Comparison of ENCODE assay signal across 14 cellular contexts in the genomic region with DNA sequence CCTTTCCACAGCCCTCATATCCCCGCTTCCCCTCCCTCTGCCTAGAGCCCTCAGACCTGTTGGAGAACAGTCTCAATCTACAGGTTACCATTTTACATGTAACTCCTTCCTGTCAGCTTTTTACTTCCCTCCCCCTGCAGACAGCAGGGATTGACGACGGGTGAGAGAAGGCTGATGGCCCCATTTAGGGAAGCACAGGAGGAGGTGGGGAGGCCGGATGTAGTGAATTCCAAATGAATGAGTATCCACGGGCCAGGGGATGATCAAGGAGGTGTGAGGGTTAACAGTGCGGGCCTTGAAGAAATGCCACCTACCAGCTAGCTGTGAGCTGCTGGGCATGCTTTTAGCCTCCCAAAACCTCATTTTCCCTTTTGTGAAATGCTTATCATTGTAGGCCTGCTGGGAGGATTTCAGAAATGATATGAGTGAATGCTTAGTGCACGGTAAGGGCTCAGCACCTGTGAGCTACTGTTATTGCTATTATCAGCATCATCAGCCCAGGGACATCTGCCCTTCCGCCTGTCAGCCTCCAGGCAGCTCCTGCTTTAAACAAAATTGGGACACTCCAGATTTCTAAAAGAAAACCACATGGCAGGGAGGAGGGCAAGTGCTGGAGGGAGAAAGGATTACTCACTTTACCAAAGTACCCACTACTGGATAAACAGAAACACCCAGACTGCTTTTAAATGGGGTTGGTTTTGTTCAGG. TPM values are rescaled to one million over a fixed set of nuclear protein-coding genes. Genes with fewer than 3 reads are reported as not detected.
DNase-seq lines count a peak whose midpoint lies in the region; ATAC-seq, FAIRE-seq and TF ChIP-seq lines count a peak whose summit lies in the region.
"Had no signal": no experiment of that assay in that cellular context is flagged by ENCODE, and none has a peak within 500 bp of the region (broad histone marks: within the 10 kb centered on the region; RNA-seq: fewer than 3 reads in every experiment).

No MANE protein-coding gene starts in this region.

- DNase-seq in HCEC 1CT (peak; percentile 84), PC-9 (peak; percentile 50 to 90), esophagus muscularis mucosa (ENCODE audit: extremely low spot score) (peak; percentile 78), left ventricle myocardium superior (no peak), heart left ventricle (no peak), HTR-8/SVneo (ENCODE audit: insufficient read length, low spot score) (no peak), caudate nucleus (lab: John Stamatoyannopoulos, UW) (no peak)
- DNase-seq: cortex of kidney; NCI-H2081 treated with DMSO at 0.1 percent for 48 hours; nephron progenitor cell; stimulated activated CD4-positive, alpha-beta T cell treated with anti-CD3 and anti-CD28 coated beads, Interleukin-1b, Interleukin-23, amount 100 ng/mL, for 48 hours; T-helper 17 cell; testis had no signal

- H2AFZ ChIP-seq in PC-9 = no peak overlapping the region

- 58% methylated on average over 8 of the region's 8 CpGs for WGBS in esophagus muscularis mucosa
- WGBS in heart left ventricle, 4 donors = 49 to 59% (median 55%) methylated on average over 8 of the region's 8 CpGs

- peaks cover 32% of the 10 kb centered on the region for H3F3A ChIP-seq in PC-9 (ENCODE audit: insufficient read depth, low read depth)

- H3K79me2 ChIP-seq in PC-9 (ENCODE audit: low read depth) = no peaks in the 10 kb centered on the region

- H3K4me1 ChIP-seq in PC-9 (replicated peaks; ENCODE audit: insufficient read depth) (peaks cover 76% of the 10 kb centered on the region), esophagus muscularis mucosa (peaks cover 25 to 53% (median 34%) of the 10 kb centered on the region in 4 donors), skeletal muscle satellite cell (ENCODE audit: control insufficient read depth, insufficient read depth, low read length) (peaks cover 45% of the 10 kb centered on the region), heart left ventricle (peaks cover 0 to 24% (median 13%) of the 10 kb centered on the region in 12 donors)
- H3K4me1 ChIP-seq: testis had no signal

- no TSS peak for BruUV-seq in PC-9 (replicated peaks; lab: Mats Ljungman, UMichigan)

- H3K27me3 ChIP-seq in PC-9 (ENCODE audit: insufficient read depth, low read depth) (no peaks in the 10 kb centered on the region), esophagus muscularis mucosa (no peaks in the 10 kb centered on the region), skeletal muscle satellite cell (ENCODE audit: control insufficient read depth, insufficient read depth, low read length) (no peaks in the 10 kb centered on the region), heart left ventricle (no peaks in the 10 kb centered on the region)
- H3K27me3 ChIP-seq: testis had no signal

- TF ChIP-seq POLR2A in esophagus muscularis mucosa (IDR thresholded peaks at IDR 0.05; ENCODE audit: low read depth) (no peak), heart left ventricle (IDR thresholded peaks at IDR 0.05) (no peak)

- peak overlapping the region; percentile 57 for H3K4me2 ChIP-seq in PC-9
- peak overlapping the region; percentile 65 for H3K4me2 ChIP-seq in skeletal muscle satellite cell (ENCODE audit: low read length)

- POLR2A ChIA-PET in PC-9 (lab: Charles Lee; ENCODE audit: unreplicated experiment) = no interaction called here

- CTCF ChIA-PET in PC-9 (lab: Charles Lee) = interaction anchor here (0.6 to 0.9 kb wide), 2 partner anchors 17 to 1688 kb away, joined by 3 read pairs; no protein-coding TSS in a partner anchor

- H3K9ac ChIP-seq in skeletal muscle satellite cell (ENCODE audit: low read depth, low read length) = no peak overlapping the region

- H3K36me3 ChIP-seq in PC-9 (ENCODE audit: low read depth) (no peaks in the 10 kb centered on the region), esophagus muscularis mucosa (no peaks in the 10 kb centered on the region), skeletal muscle satellite cell (ENCODE audit: insufficient read depth, low read length) (no peaks in the 10 kb centered on the region), heart left ventricle (no peaks in the 10 kb centered on the region)

- no peaks in the 10 kb centered on the region for H4K20me1 ChIP-seq in PC-9 (ENCODE audit: insufficient read depth)

- H3K9me2 ChIP-seq in PC-9 (ENCODE audit: insufficient read depth) = no peaks in the 10 kb centered on the region

- TF ChIP-seq CTCF in PC-9 (conservative IDR thresholded peaks at IDR 0.05) = no peak
- TF ChIP-seq CTCF in esophagus muscularis mucosa (IDR thresholded peaks at IDR 0.05) = no peak
- TF ChIP-seq CTCF in heart left ventricle (IDR thresholded peaks at IDR 0.05) = no peak

- H3K4me3 ChIP-seq in PC-9 (no peak overlapping the region), esophagus muscularis mucosa (no peak overlapping the region), skeletal muscle satellite cell (ENCODE audit: low read length) (no peak overlapping the region), heart left ventricle (no peak overlapping the region)
- H3K4me3 ChIP-seq: testis had no signal

- no peak for FAIRE-seq in HTR-8/SVneo (lab: Jason Lieb, UNC)

- TF ChIP-seq EP300 in esophagus muscularis mucosa (IDR thresholded peaks at IDR 0.05) = no peak

- intact Hi-C loops in PC-9 (cut with micrococcal nuclease; ENCODE audit: unreplicated experiment) (loop anchor here (5.0 kb wide), 2 partner anchors 61 to 186 kb away; no protein-coding TSS in a partner anchor), esophagus muscularis mucosa (cut with DNase I) (loop anchor here (10.0 kb wide), 1 partner anchor 58 kb away; no protein-coding TSS in a partner anchor), left ventricle myocardium superior (cut with micrococcal nuclease) (no loop called here), heart left ventricle (cut with DNase I) (loop anchor here in 6 of 10 donors (5.0 to 10.0 kb wide), 5 partner anchors 56 to 458 kb away; a partner anchor contains a TSS)

- ATAC-seq in left ventricle myocardium superior (no peak), heart left ventricle (no peak)
- ATAC-seq: T-helper 17 cell had no signal

- no peaks in the 10 kb centered on the region for H3K9me3 ChIP-seq in PC-9 (ENCODE audit: insufficient read depth, low read depth)
- no peaks in the 10 kb centered on the region for H3K9me3 ChIP-seq in esophagus muscularis mucosa
- no peaks in the 10 kb centered on the region for H3K9me3 ChIP-seq in skeletal muscle satellite cell (replicated peaks; ENCODE audit: low read length)
- peaks cover 0 to 6% (median 0%) of the 10 kb centered on the region in 12 donors for H3K9me3 ChIP-seq in heart left ventricle
- H3K9me3 ChIP-seq: testis had no signal

- H3K27ac ChIP-seq in PC-9 (peak overlapping the region; percentile 35), esophagus muscularis mucosa (replicated peaks in 1 of 4) (peak overlapping the region in 1 of 4 donors; percentile 27), heart left ventricle (no peak overlapping the region), caudate nucleus (ENCODE audit: low read depth, low read length) (no peak overlapping the region)
- H3K27ac ChIP-seq: testis had no signal

RNA-seq across cellular contexts. Expression of a gene that starts 6.5 kb away (rescaled TPM):
- total RNA-seq in PC-9 (2021) (5.2 and 7.2 TPM in 2 replicates), esophagus muscularis mucosa (10 to 100 TPM in 3 of 4 donors, 1 to 10 TPM in 1; 8.0 to 24.4 (median 14.6) TPM), left ventricle myocardium superior (8.7 TPM), heart left ventricle (10 to 100 TPM in 4 of 9 donors, 1 to 10 TPM in 5; 3.3 to 35.5 (median 8.8) TPM)
- total RNA-seq in skeletal muscle satellite cell (2012; rRNA removed) = 0.44 and 0.76 TPM in 2 replicates
- 10 to 100 TPM in 1 of 2 donors, 1 to 10 TPM in 1; 7.1 to 41.4 TPM for polyA plus RNA-seq in heart left ventricle

RNA-seq across cellular contexts. Expression of a gene that starts 57.6 kb away (rescaled TPM):
- 85.5 and 102 TPM in 2 replicates for total RNA-seq in PC-9 (2021)
- 100 to 1,000 TPM; 118 to 147 (median 128) TPM for total RNA-seq in esophagus muscularis mucosa
- 110 and 111 TPM in 2 replicates for total RNA-seq in skeletal muscle satellite cell (2012; rRNA removed)
- 106 TPM for total RNA-seq in left ventricle myocardium superior
- 100 to 1,000 TPM in 6 of 9 donors, 10 to 100 TPM in 3; 80.3 to 143 (median 110) TPM for total RNA-seq in heart left ventricle
- polyA plus RNA-seq in heart left ventricle = 10 to 100 TPM; 41.9 to 92.2 TPM

Comparison
In these comparisons a context has a peak if more than half of its experiments do, and no peak if none do; other contexts are left out.
1. DNase-seq: peak in HCEC 1CT (single experiment), PC-9 (2 of 2) and esophagus muscularis mucosa (single experiment); none in left ventricle myocardium superior (single experiment), heart left ventricle (0 of 5), HTR-8/SVneo (single experiment) and caudate nucleus (0 of 61).